In genomic region chr4:110224812-110225211, GRCh38 we compare ENCODE assay signal across 29 cellular contexts. TPM values are rescaled to one million over a fixed set of nuclear protein-coding genes. Genes with fewer than 3 reads are reported as not detected.
DNase-seq lines count a peak whose midpoint lies in the region; ATAC-seq, FAIRE-seq and TF ChIP-seq lines count a peak whose summit lies in the region.
"Had no signal": no experiment of that assay in that cellular context is flagged by ENCODE, and none has a peak within 500 bp of the region (broad histone marks: within the 10 kb centered on the region; RNA-seq: fewer than 3 reads in every experiment).

No MANE protein-coding gene starts in this region.

- H3K9me3 Mint-ChIP-seq in GM23338 (peaks cover 1% of the 10 kb centered on the region; the same call in 1 of the 3 replicates), type B pancreatic cell (no peaks in the 10 kb centered on the region)
- H3K9me3 Mint-ChIP-seq: dendritic cell treated with granulocyte-macrophage colony-stimulating factor and Interleukin-4, amounts not matched to agents 40 ng/mL and 50 ng/mL, for 4 days; memory B cell; stimulated activated naive CD8-positive, alpha-beta T cell treated with anti-CD3 and anti-CD28 coated beads, Interleukin-15, Interleukin-2, amounts not matched to agents 100 ng/mL and 50 ng/mL, for 24 hours had no signal

- no peaks in the 10 kb centered on the region for H3K79me2 ChIP-seq in GM23338 (replicated peaks; ENCODE audit: insufficient read depth)
- no peaks in the 10 kb centered on the region for H3K79me2 ChIP-seq in PC-3 (ENCODE audit: low read length)
- H3K79me2 ChIP-seq in K562 (ENCODE audit: control insufficient read depth, insufficient read depth, low read length) = no peaks in the 10 kb centered on the region
- H3K79me2 ChIP-seq in osteoblast (ENCODE audit: insufficient read depth, low read length) = no peaks in the 10 kb centered on the region

- CTCF ChIA-PET in PC-3 (lab: Charles Lee) (no interaction called here), K562 (lab: Yijun Ruan, JAX; ENCODE audit: low intra/inter-chr PET ratio) (no interaction called here)

- TF ChIP-seq CTCF in GM23338 (conservative IDR thresholded peaks at IDR 0.05; ENCODE audit: low read depth in 2 of 2) (no peak), PC-3 (conservative IDR thresholded peaks at IDR 0.05; ENCODE audit: low read depth, low read length) (no peak), K562 (IDR thresholded peaks at IDR 0.05 in 2 of 3, conservative IDR thresholded peaks at IDR 0.05 in 1 of 3; ENCODE audit: insufficient read depth in 2 of 3, low read depth in 1 of 3, low read length in 3 of 3) (no peak), osteoblast (IDR thresholded peaks at IDR 0.05; ENCODE audit: extremely low read depth, low read depth, low read length) (no peak), type B pancreatic cell (conservative IDR thresholded peaks at IDR 0.05) (no peak)

- no peak for DNase-seq in GM23338 (ENCODE audit: low spot score)
- DNase-seq in PC-3 = peak; percentile 42
- peak in 2 of 4 experiments; percentile 21 to 33 for DNase-seq in K562 (ENCODE audit: extremely low read depth in 1 of 4, low spot score in 3 of 4)
- DNase-seq in osteoblast (ENCODE audit: insufficient read length, low spot score, missing footprints) = no peak
- DNase-seq in type B pancreatic cell (ENCODE audit: extremely low spot score, unreplicated experiment) = no peak
- DNase-seq in posterior vena cava (ENCODE audit: low spot score) = no peak
- DNase-seq: activated CD8-positive, alpha-beta memory T cell treated with anti-CD3 and anti-CD28 coated beads, Interleukin-2, amount 10 ng/mL, durations not matched to agents 7 days and 5 days; activated naive CD8-positive, alpha-beta T cell treated with anti-CD3 and anti-CD28 coated beads, Interleukin-2, amount 50 U/mL, for 24 hours; activated T-cell treated with anti-CD3 and anti-CD28 coated beads, Interleukin-2, amount 50 U/mL, for 48 hours; DMS79; GF-D8; glutamatergic neuron; KBM-7; left lung; MG63; NCI-H1436 treated with DMSO at 0.1 percent for 48 hours; NCI-H748 treated with DMSO at 0.1 percent for 48 hours; stimulated activated CD8-positive, alpha-beta memory T cell treated with anti-CD3 and anti-CD28 coated beads, Interleukin-4, amount 100 ng/mL, for 48 hours; SW 1271 had no signal

- H3K36me3 ChIP-seq in GM23338 (ENCODE audit: insufficient read depth) (no peaks in the 10 kb centered on the region), PC-3 (ENCODE audit: low read depth, low read length) (no peaks in the 10 kb centered on the region), K562 (ENCODE audit: control insufficient read depth, insufficient read depth, low read length) (no peaks in the 10 kb centered on the region), osteoblast (ENCODE audit: insufficient read depth, low read length) (no peaks in the 10 kb centered on the region)
- H3K36me3 ChIP-seq: BLaER1 treated with 17β-estradiol and CSF1 and Interleukin-3, amounts not matched to agents 10 nM and 100 nM; left lung; MG63; thoracic aorta; vagina had no signal

- H3K9me1 ChIP-seq in K562 (ENCODE audit: control insufficient read depth, insufficient read depth, low read length) = no peaks in the 10 kb centered on the region

- H3K9me2 ChIP-seq in GM23338 (ENCODE audit: insufficient read depth) (peaks cover 7% of the 10 kb centered on the region; the same call in 1 of the 2 replicates), PC-3 (replicated peaks; ENCODE audit: low read length) (no peaks in the 10 kb centered on the region)

- H3K27ac ChIP-seq in GM23338 (ENCODE audit: low read depth) (no peak overlapping the region), PC-3 (ENCODE audit: low read length) (no peak overlapping the region), K562 (ENCODE audit: extremely low read depth, low read depth, low read length) (0 out of 3 replicates have a peak overlapping the region, but pooled peaks have one; percentile 4), osteoblast (ENCODE audit: low read depth, low read length) (no peak overlapping the region)
- H3K27ac ChIP-seq: BLaER1 treated with 17β-estradiol and CSF1 and Interleukin-3, amounts not matched to agents 10 nM and 100 nM; left lung; thoracic aorta; vagina had no signal

- 2% methylated on average over 4 of the region's 4 CpGs for WGBS in K562 (ENCODE audit: insufficient coverage, low coverage, missing lambda C conversion rate)

- H3K4me3 Mint-ChIP-seq in GM23338 (no peak overlapping the region), type B pancreatic cell (no peak overlapping the region)
- H3K4me3 Mint-ChIP-seq: activated CD8-positive, alpha-beta memory T cell treated with anti-CD3 and anti-CD28 coated beads, Interleukin-2, amount 10 ng/mL, durations not matched to agents 7 days and 5 days; activated naive CD8-positive, alpha-beta T cell treated with anti-CD3 and anti-CD28 coated beads, Interleukin-2, amount 50 U/mL, for 24 hours; dendritic cell treated with granulocyte-macrophage colony-stimulating factor and Interleukin-4, amounts not matched to agents 40 ng/mL and 50 ng/mL, for 4 days; memory B cell; stimulated activated naive CD8-positive, alpha-beta T cell treated with anti-CD3 and anti-CD28 coated beads, Interleukin-15, Interleukin-2, amounts not matched to agents 100 ng/mL and 50 ng/mL, for 24 hours; WTC11 had no signal

- H3K27ac Mint-ChIP-seq in GM23338 (no peak overlapping the region), type B pancreatic cell (no peak overlapping the region)
- H3K27ac Mint-ChIP-seq: activated CD8-positive, alpha-beta memory T cell treated with anti-CD3 and anti-CD28 coated beads, Interleukin-2, amount 10 ng/mL, durations not matched to agents 7 days and 5 days; activated naive CD8-positive, alpha-beta T cell treated with anti-CD3 and anti-CD28 coated beads, Interleukin-2, amount 50 U/mL, for 24 hours; dendritic cell treated with granulocyte-macrophage colony-stimulating factor and Interleukin-4, amounts not matched to agents 40 ng/mL and 50 ng/mL, for 4 days; memory B cell; progenitor cell of endocrine pancreas; stimulated activated naive CD8-positive, alpha-beta T cell treated with anti-CD3 and anti-CD28 coated beads, Interleukin-15, Interleukin-2, amounts not matched to agents 100 ng/mL and 50 ng/mL, for 24 hours; WTC11 had no signal

- no peak for FAIRE-seq in K562 (lab: Jason Lieb, UNC)

- no peaks in the 10 kb centered on the region for H3K9me3 ChIP-seq in PC-3 (ENCODE audit: low read length)
- H3K9me3 ChIP-seq in K562 (replicated peaks; ENCODE audit: control insufficient read depth, insufficient read depth, low read depth, low read length) = no peaks in the 10 kb centered on the region; the same call in 1 of the 2 replicates
- no peaks in the 10 kb centered on the region for H3K9me3 ChIP-seq in osteoblast (ENCODE audit: low read depth, low read length)
- H3K9me3 ChIP-seq: left lung, MG63, thoracic aorta, vagina had no signal

- intact Hi-C loops in PC-3 (cut with micrococcal nuclease) (no loop called here), K562 (cut with micrococcal nuclease) (loop anchor here (5.0 kb wide), 1 partner anchor 218 kb away; no protein-coding TSS in a partner anchor), posterior vena cava (cut with DNase I) (no loop called here)

- H3K9ac ChIP-seq in PC-3 (ENCODE audit: low read length) = no peak overlapping the region
- H3K9ac ChIP-seq in K562 (ENCODE audit: insufficient read depth in 1 of 2, low read depth in 2 of 2, low read length in 2 of 2) = no peak overlapping the region
- H3K9ac ChIP-seq: BLaER1 treated with 17β-estradiol and CSF1 and Interleukin-3, amounts not matched to agents 10 nM and 100 nM had no signal

- BruUV-seq in PC-3 (replicated peaks; lab: Mats Ljungman, UMichigan) (no TSS peak), K562 (replicated peaks; lab: Mats Ljungman, UMichigan) (no TSS peak)

- H3K36me3 Mint-ChIP-seq in GM23338 (ENCODE audit: low read depth) (no peaks in the 10 kb centered on the region), type B pancreatic cell (no peaks in the 10 kb centered on the region)
- H3K36me3 Mint-ChIP-seq: memory B cell had no signal

- H3K27me3 ChIP-seq in GM23338 (ENCODE audit: insufficient read depth) (no peaks in the 10 kb centered on the region), PC-3 (ENCODE audit: low read length) (no peaks in the 10 kb centered on the region), K562 (ENCODE audit: control insufficient read depth in 2 of 2, insufficient read depth in 2 of 2, low read length in 2 of 2) (no peaks in the 10 kb centered on the region), osteoblast (ENCODE audit: insufficient read depth, low read length) (no peaks in the 10 kb centered on the region)
- H3K27me3 ChIP-seq: BLaER1 treated with 17β-estradiol and CSF1 and Interleukin-3, amounts not matched to agents 10 nM and 100 nM; left lung; MG63; vagina had no signal

- peak overlapping the region; percentile 89; the same call in 1 of the 2 replicates for H2AFZ ChIP-seq in GM23338
- H2AFZ ChIP-seq in PC-3 (ENCODE audit: low read length) = no peak overlapping the region
- H2AFZ ChIP-seq in K562 (ENCODE audit: low read depth, low read length) = peak overlapping the region; percentile 73
- peak overlapping the region; percentile 48 for H2AFZ ChIP-seq in osteoblast (ENCODE audit: low read length)

- H3F3A ChIP-seq in GM23338 (replicated peaks; ENCODE audit: low read depth) (no peaks in the 10 kb centered on the region), PC-3 (ENCODE audit: low read length, unreplicated experiment) (no peaks in the 10 kb centered on the region)

- H3K4me2 ChIP-seq in GM23338 (no peak overlapping the region), PC-3 (ENCODE audit: low read length) (no peak overlapping the region), K562 (ENCODE audit: insufficient read depth, low read length) (peak overlapping the region; percentile 19; the same call in 1 of the 2 replicates), osteoblast (ENCODE audit: insufficient read depth, low read length) (no peak overlapping the region)
- H3K4me2 ChIP-seq: BLaER1 treated with 17β-estradiol and CSF1 and Interleukin-3, amounts not matched to agents 10 nM and 100 nM had no signal

- in situ Hi-C loops in K562 (cut with MboI) = no loop called here

- H3K4me3 ChIP-seq in GM23338 (no peak overlapping the region), PC-3 (ENCODE audit: low read length) (no peak overlapping the region), K562 (no peak overlapping the region), osteoblast (ENCODE audit: insufficient read depth, low read length) (no peak overlapping the region)
- H3K4me3 ChIP-seq: BLaER1 treated with 17β-estradiol and CSF1 and Interleukin-3, amounts not matched to agents 10 nM and 100 nM; left lung; MG63; thoracic aorta; vagina had no signal

- ATAC-seq in GM23338 = no peak
- peak; percentile 42 for ATAC-seq in PC-3
- ATAC-seq in K562 = peak; percentile 77
- ATAC-seq in GM21528 (IDR thresholded peaks at IDR 0.05; ENCODE audit: low FRiP score, unreplicated experiment) = no peak
- ATAC-seq: activated CD8-positive, alpha-beta memory T cell treated with anti-CD3 and anti-CD28 coated beads, Interleukin-2, amount 10 ng/mL, durations not matched to agents 7 days and 5 days; activated naive CD8-positive, alpha-beta T cell treated with anti-CD3 and anti-CD28 coated beads, Interleukin-2, amount 50 U/mL, for 24 hours; left lung; sciatic nerve; WTC11 had no signal

- no peak for TF ChIP-seq POLR2A in K562 (conservative IDR thresholded peaks at IDR 0.05)

- no peaks in the 10 kb centered on the region for H4K20me1 ChIP-seq in GM23338 (replicated peaks; ENCODE audit: insufficient read depth)
- H4K20me1 ChIP-seq in PC-3 (ENCODE audit: low read length) = no peaks in the 10 kb centered on the region
- no peaks in the 10 kb centered on the region for H4K20me1 ChIP-seq in K562 (replicated peaks; ENCODE audit: control insufficient read depth, insufficient read depth, low read length)
- no peaks in the 10 kb centered on the region for H4K20me1 ChIP-seq in osteoblast (ENCODE audit: insufficient read depth, low read length)
- H4K20me1 ChIP-seq: BLaER1 treated with 17β-estradiol and CSF1 and Interleukin-3, amounts not matched to agents 10 nM and 100 nM had no signal

- TF ChIP-seq RAD21 in K562 (CRISPR knock-in tag; conservative IDR thresholded peaks at IDR 0.05 in 1 of 2, IDR thresholded peaks at IDR 0.05 in 1 of 2) = no peak

- H3K4me1 Mint-ChIP-seq in GM23338 = peaks cover 9% of the 10 kb centered on the region
- no peaks in the 10 kb centered on the region for H3K4me1 Mint-ChIP-seq in type B pancreatic cell (ENCODE audit: unreplicated experiment)
- H3K4me1 Mint-ChIP-seq: activated naive CD8-positive, alpha-beta T cell treated with anti-CD3 and anti-CD28 coated beads, Interleukin-2, amount 50 U/mL, for 24 hours; memory B cell had no signal

- POLR2A ChIA-PET in PC-3 (lab: Charles Lee; ENCODE audit: unreplicated experiment) (no interaction called here), K562 (lab: Yijun Ruan, JAX) (interaction anchor here (0.6 to 1.9 kb wide), 5 partner anchors 8 to 702 kb away, joined by 3 to 5 read pairs (median 3); partner anchors contain the start of gene ELOVL6)

- H3K27me3 Mint-ChIP-seq in GM23338 (ENCODE audit: insufficient read depth, low read depth, poor library complexity) = no peaks in the 10 kb centered on the region
- H3K27me3 Mint-ChIP-seq in type B pancreatic cell = no peaks in the 10 kb centered on the region
- H3K27me3 Mint-ChIP-seq: activated naive CD8-positive, alpha-beta T cell treated with anti-CD3 and anti-CD28 coated beads, Interleukin-2, amount 50 U/mL, for 24 hours; progenitor cell of endocrine pancreas; stimulated activated naive CD8-positive, alpha-beta T cell treated with anti-CD3 and anti-CD28 coated beads, Interleukin-15, Interleukin-2, amounts not matched to agents 100 ng/mL and 50 ng/mL, for 24 hours had no signal

- TF ChIP-seq EP300 in K562 (IDR thresholded peaks at IDR 0.05; ENCODE audit: low read length) = no peak

- H3K4me1 ChIP-seq in GM23338 (ENCODE audit: insufficient read depth) = peaks cover 10% of the 10 kb centered on the region
- H3K4me1 ChIP-seq in PC-3 (ENCODE audit: insufficient read depth, low read length) = peaks cover 9% of the 10 kb centered on the region; the same call in 1 of the 2 replicates
- peaks cover 0 to 13% of the 10 kb centered on the region in 2 experiments; a peak in 3 of 5 replicates for H3K4me1 ChIP-seq in K562 (replicated peaks in 1 of 2; ENCODE audit: control insufficient read depth in 2 of 2, insufficient read depth in 2 of 2, low read length in 2 of 2)
- H3K4me1 ChIP-seq in osteoblast (ENCODE audit: insufficient read depth, low read length) = no peaks in the 10 kb centered on the region
- H3K4me1 ChIP-seq: BLaER1 treated with 17β-estradiol and CSF1 and Interleukin-3, amounts not matched to agents 10 nM and 100 nM; left lung; vagina had no signal

RNA-seq across cellular contexts. Expression of gene ELOVL6, which starts 26.4 kb away (rescaled TPM):
- total RNA-seq in GM23338 (2014; rRNA removed; shearing (Covaris generic)) = 84.6 and 89.5 TPM in 2 replicates
- polyA plus RNA-seq in GM23338 (2016; fragmentation: Nextera tagmentation; extraction: Ambion mirVana) (74.5 and 82.7 TPM in 2 replicates), K562 (2011; rRNA removed) (72.9 and 81.1 TPM in 2 replicates), K562 (2014; fragmentation: Illumina TruSeq; extraction: Trizol) (58.8 and 82.6 TPM in 2 replicates), K562 (2014; fragmentation: Nextera tagmentation; extraction: Ambion mirVana) (10 to 100 TPM; 30.9 to 31.0 TPM), K562 (2014; rRNA removed) (46.0 and 77.8 TPM in 2 replicates)
- total RNA-seq in PC-3 (2014; rRNA removed) (2.2 and 4.4 TPM in 2 replicates), K562 (2014; rRNA removed) (18.3 and 18.4 TPM in 2 replicates), K562 (2014; rRNA removed; fragmentation: Illumina TruSeq; extraction: Trizol) (51.0 and 56.5 TPM in 2 replicates), K562 (2015; rRNA removed; fragmentation: Illumina TruSeq; extraction: Trizol) (34.0 and 36.4 TPM in 2 replicates), K562 (2021) (50.4 and 55.0 TPM in 2 replicates), osteoblast (12.7 and 19.7 TPM in 2 replicates), type B pancreatic cell (ENCODE audit: low replicate concordance) (33.4 and 51.6 TPM in 2 replicates), posterior vena cava (1 to 10 TPM; 6.1 to 6.8 TPM)
- total RNA-seq in K562 (2011; cell fraction: chromatin; rRNA removed; ENCODE audit: low replicate concordance) = 35.9 and 91.6 TPM in 2 replicates
- 22.5 and 58.2 TPM in 2 replicates for total RNA-seq in K562 (2011; cell fraction: nucleolus; rRNA removed)
- 57.6 and 78.6 TPM in 2 replicates for total RNA-seq in K562 (2011; cell fraction: nucleoplasm; rRNA removed)
- 21.1 and 30.4 TPM in 2 replicates for polyA plus RNA-seq in K562 (2011; cell fraction: cytosol; rRNA removed)
- polyA plus RNA-seq in K562 (2011; cell fraction: nucleus; rRNA removed) = 29.4 and 50.1 TPM in 2 replicates
- 31.1 and 56.7 TPM in 2 replicates for polyA plus RNA-seq in K562 (2012)
- polyA minus RNA-seq in K562 (2011; rRNA and poly(A)+ RNA removed) = 66.7 and 67.9 TPM in 2 replicates
- polyA minus RNA-seq in K562 (2011; cell fraction: cytosol; rRNA and poly(A)+ RNA removed) = 18.6 and 21.9 TPM in 2 replicates
- 19.7 and 20.5 TPM in 2 replicates for polyA minus RNA-seq in K562 (2011; cell fraction: nucleus; rRNA and poly(A)+ RNA removed)

Comparison
In these comparisons a context has a peak if more than half of its experiments do, and no peak if none do; other contexts are left out.
1. ATAC-seq: peak in PC-3 (single experiment) and K562 (single experiment); none in GM23338 (single experiment) and GM21528 (single experiment).